8 cellular contexts compared by ENCODE assay signal in genomic region chr19:18414504-18415176, GRCh38. TPM values are rescaled to one million over a fixed set of nuclear protein-coding genes. Genes with fewer than 3 reads are reported as not detected.
DNase-seq lines count a peak whose midpoint lies in the region; ATAC-seq and TF ChIP-seq lines count a peak whose summit lies in the region.

No MANE protein-coding gene starts in this region.

- POLR2A ChIA-PET in AG04450 (lab: Yijun Ruan, JAX), result interaction anchor here (0.7 to 2.0 kb wide), 3 partner anchors 15 to 245 kb away, joined by 3 to 14 read pairs (median 3); partner anchors contain the start of gene JUND

- no peaks in the 10 kb centered on the region for H3K36me3 ChIP-seq in muscle layer of colon (ENCODE audit: insufficient read depth, low read length)

- CTCF ChIA-PET in AG04450 (lab: Charles Lee), result interaction anchor here (0.5 to 6.5 kb wide), 7 partner anchors 26 to 186 kb away, joined by 3 to 65 read pairs (median 6); no protein-coding TSS in a partner anchor

- H3K4me3 ChIP-seq in AG04450 (ENCODE audit: low read depth, low read length), result peak overlapping the region; percentile 51
- peak overlapping the region; percentile 36 for H3K4me3 ChIP-seq in HFF-Myc (replicated peaks; ENCODE audit: low read depth, low read length)
- H3K4me3 ChIP-seq in muscle layer of colon (ENCODE audit: low read depth in 1 of 2, low read length in 2 of 2), result peak overlapping the region in 1 of 2 donors; percentile 46

- H3K4me1 ChIP-seq in muscle layer of colon (ENCODE audit: insufficient read depth, low read length), result peaks cover 39% of the 10 kb centered on the region

- DNase-seq in AG04450 (ENCODE audit: low read depth, low spot score) (no peak), HFF-Myc (ENCODE audit: extremely low read depth, low read depth) (no peak), amniotic epithelial cell (ENCODE audit: low read depth) (peak; percentile 45), NCI-H2029 (lab: John Stamatoyannopoulos, UW) (no peak), activated gamma-delta T cell (lab: John Stamatoyannopoulos, UW) (no peak)

- H3K27ac ChIP-seq in AG04450 (ENCODE audit: low read depth, low read length) (peak overlapping the region; percentile 94), muscle layer of colon (ENCODE audit: low read depth, low read length) (peak overlapping the region; percentile 91)

- H3K27me3 ChIP-seq in AG04450 (ENCODE audit: control insufficient read depth, insufficient read depth, low read length) (no peaks in the 10 kb centered on the region), muscle layer of colon (ENCODE audit: control insufficient read depth in 1 of 2, insufficient read depth in 2 of 2, low read length in 2 of 2) (peaks cover 0 to 13% of the 10 kb centered on the region in 2 donors)

- no peak overlapping the region for H3K9ac ChIP-seq in muscle layer of colon (ENCODE audit: low read length)

- ATAC-seq in GM18870 (IDR thresholded peaks at IDR 0.05; ENCODE audit: unreplicated experiment) (no peak), GM19455 (IDR thresholded peaks at IDR 0.05; ENCODE audit: unreplicated experiment) (no peak)

- TF ChIP-seq CTCF in AG04450 (IDR thresholded peaks at IDR 0.05; ENCODE audit: low read depth, low read length) (no peak), HFF-Myc (IDR thresholded peaks at IDR 0.05; ENCODE audit: low read depth, low read length, missing control alignments) (no peak)

- no peaks in the 10 kb centered on the region; the same call in 1 of the 2 replicates for H3K9me3 ChIP-seq in AG04450 (ENCODE audit: control insufficient read depth, insufficient read depth, low read length)
- no peaks in the 10 kb centered on the region for H3K9me3 ChIP-seq in muscle layer of colon (ENCODE audit: low read length)

RNA-seq across cellular contexts. Expression of gene SSBP4, which starts 4.6 kb away (rescaled TPM):
- polyA plus RNA-seq in AG04450 (2011; rRNA removed), result 9.4 and 12.6 TPM in 2 replicates
- polyA minus RNA-seq in AG04450 (2011; rRNA and poly(A)+ RNA removed), result 18.0 and 18.5 TPM in 2 replicates

RNA-seq across cellular contexts. Expression of gene LRRC25, which starts 17.2 kb away (rescaled TPM):
- polyA plus RNA-seq in AG04450 (2011; rRNA removed), result 0.12 and 0.32 TPM in 2 replicates
- 0.17 and 0.60 TPM in 2 replicates for polyA minus RNA-seq in AG04450 (2011; rRNA and poly(A)+ RNA removed)

RNA-seq across cellular contexts. Expression of gene ISYNA1, which starts 23.3 kb away (rescaled TPM):
- polyA plus RNA-seq in AG04450 (2011; rRNA removed), result 13.3 and 19.2 TPM in 2 replicates
- polyA minus RNA-seq in AG04450 (2011; rRNA and poly(A)+ RNA removed), result 13.2 and 18.3 TPM in 2 replicates

RNA-seq across cellular contexts. Expression of gene GDF15, which starts 28.7 kb away (rescaled TPM):
- polyA plus RNA-seq in AG04450 (2011; rRNA removed), result 25.0 and 35.9 TPM in 2 replicates
- polyA minus RNA-seq in AG04450 (2011; rRNA and poly(A)+ RNA removed), result 9.5 and 14.5 TPM in 2 replicates
